ENCODE assay signal across 8 cellular contexts in genomic region chr2:46847185-46847710, GRCh38.
DNase-seq lines count a peak whose midpoint lies in the region; ATAC-seq, FAIRE-seq and TF ChIP-seq lines count a peak whose summit lies in the region.

No MANE protein-coding gene starts in this region.

- H4K20me1 ChIP-seq in endothelial cell of umbilical vein (replicated peaks; ENCODE audit: control insufficient read depth, extremely low read depth, insufficient read depth, low read length), result no peaks in the 10 kb centered on the region

- H2AFZ ChIP-seq in endothelial cell of umbilical vein (ENCODE audit: low read depth, low read length), result peak overlapping the region; percentile 46

- H3K27ac ChIP-seq in C4-2B, result peak overlapping the region; percentile 67
- H3K27ac ChIP-seq in endothelial cell of umbilical vein (ENCODE audit: insufficient read depth, low read depth, low read length), result peak overlapping the region; percentile 16
- H3K27ac ChIP-seq in muscle layer of duodenum (ENCODE audit: low read length), result peak overlapping the region; percentile 96

- CTCF ChIA-PET in endothelial cell of umbilical vein (lab: Charles Lee), result interaction anchor here (1.0 to 1.8 kb wide), 3 partner anchors 27 to 197 kb away, joined by 4 read pairs; no protein-coding TSS in a partner anchor

- H3K9me1 ChIP-seq in endothelial cell of umbilical vein (replicated peaks; ENCODE audit: control insufficient read depth, extremely low read depth, insufficient read depth, low read length), result no peaks in the 10 kb centered on the region

- peak; percentile 91 for FAIRE-seq in endothelial cell of umbilical vein (lab: Jason Lieb, UNC)

- H3K79me2 ChIP-seq in endothelial cell of umbilical vein (ENCODE audit: control insufficient read depth, insufficient read depth, low read length), result no peaks in the 10 kb centered on the region

- H3K9ac ChIP-seq in endothelial cell of umbilical vein (replicated peaks; ENCODE audit: extremely low read depth, insufficient read depth, low read length), result no peak overlapping the region

- BruUV-seq in endothelial cell of umbilical vein (replicated peaks; lab: Mats Ljungman, UMichigan), result no TSS peak

- dilution Hi-C loops in endothelial cell of umbilical vein (cut with MboI; ENCODE audit: extremely low pct_ligation_motif_present, low sequenced_read_pairs), result no loop called here

- H3K4me3 ChIP-seq in endothelial cell of umbilical vein (replicated peaks in 1 of 3; ENCODE audit: insufficient read depth in 1 of 3, low read depth in 1 of 3, low read length in 3 of 3) (no peak overlapping the region), muscle layer of duodenum (ENCODE audit: low read depth in 1 of 2, low read length in 2 of 2) (peak overlapping the region in 1 of 2 donors; percentile 37)

- TF ChIP-seq POLR2A in endothelial cell of umbilical vein (IDR thresholded peaks at IDR 0.05; ENCODE audit: low read depth, low read length) (no peak), GM18505 (IDR thresholded peaks at IDR 0.05; ENCODE audit: borderline replicate concordance, extremely low read depth, insufficient read depth, insufficient read length) (no peak)

- H3K36me3 ChIP-seq in endothelial cell of umbilical vein (ENCODE audit: control insufficient read depth in 2 of 2, extremely low read depth in 1 of 2, insufficient read depth in 2 of 2, low read length in 2 of 2) (no peaks in the 10 kb centered on the region), muscle layer of duodenum (ENCODE audit: control insufficient read depth in 1 of 2, insufficient read depth in 2 of 2, low read length in 2 of 2) (peaks cover 0 to 5% of the 10 kb centered on the region in 2 donors)

- TF ChIP-seq CTCF in C4-2B (conservative IDR thresholded peaks at IDR 0.05), result no peak
- TF ChIP-seq CTCF in endothelial cell of umbilical vein (IDR thresholded peaks at IDR 0.05; ENCODE audit: extremely low read depth in 1 of 2, insufficient read depth in 1 of 2, low read depth in 1 of 2, low read length in 2 of 2), result no peak

- H3K9me3 ChIP-seq in endothelial cell of umbilical vein (replicated peaks; ENCODE audit: control insufficient read depth, insufficient read depth, low read length), result no peaks in the 10 kb centered on the region
- no peaks in the 10 kb centered on the region for H3K9me3 ChIP-seq in muscle layer of duodenum (ENCODE audit: control insufficient read depth in 1 of 2, low read length in 2 of 2)

- ATAC-seq in GM18505 (IDR thresholded peaks at IDR 0.05; ENCODE audit: unreplicated experiment), result no peak

- POLR2A ChIA-PET in endothelial cell of umbilical vein (lab: Charles Lee), result no interaction called here

- H3K4me2 ChIP-seq in endothelial cell of umbilical vein (ENCODE audit: insufficient read depth, low read length), result no peak overlapping the region

- H3K27me3 ChIP-seq in endothelial cell of umbilical vein (ENCODE audit: control insufficient read depth in 2 of 2, insufficient read depth in 2 of 2, low read length in 2 of 2) (no peaks in the 10 kb centered on the region), muscle layer of duodenum (ENCODE audit: low read depth, low read length) (no peaks in the 10 kb centered on the region)

- intact Hi-C loops in endothelial cell of umbilical vein (cut with micrococcal nuclease), result loop anchor here (5.0 kb wide), 1 partner anchor 35 kb away; no protein-coding TSS in a partner anchor

- H3K4me1 ChIP-seq in endothelial cell of umbilical vein (ENCODE audit: control insufficient read depth, extremely low read depth, insufficient read depth, low read length) (peaks cover 46% of the 10 kb centered on the region), muscle layer of duodenum (ENCODE audit: control insufficient read depth in 1 of 2, insufficient read depth in 2 of 2, low read length in 2 of 2) (peaks cover 45 to 48% of the 10 kb centered on the region in 2 donors)

- DNase-seq in NCI-H446 (lab: John Stamatoyannopoulos, UW) (peak; percentile 56 to 92), endothelial cell of umbilical vein (ENCODE audit: low read depth, low spot score) (peak; percentile 96), iPS-NIHi7 (ENCODE audit: extremely low spot score) (no peak), GF-D8 (lab: John Stamatoyannopoulos, UW) (no peak), MV-4-11 (lab: John Stamatoyannopoulos, UW) (no peak)

TF ChIP-seq in endothelial cell of umbilical vein, 7 proteins besides CTCF, POLR2A, EP300 and RAD21:
- TF ChIP-seq JUN (IDR thresholded peaks at IDR 0.05; ENCODE audit: borderline replicate concordance, insufficient read depth, insufficient read length, low read depth), result no peak
- peak; percentile 57 for TF ChIP-seq POLR2AphosphoS5 (IDR thresholded peaks at IDR 0.05; ENCODE audit: insufficient read depth, low read depth, low read length)
- no peak for TF ChIP-seq MYC (IDR thresholded peaks at IDR 0.05; ENCODE audit: low read depth, low read length)

Comparison
In these comparisons a context has a peak if more than half of its experiments do, and no peak if none do; other contexts are left out.
1. H3K27ac ChIP-seq: peak in every context shown above with its lines; median percentile 96 in muscle layer of duodenum; 67 in C4-2B; 16 in endothelial cell of umbilical vein.
2. DNase-seq: peak in NCI-H446 (2 of 2) and endothelial cell of umbilical vein (single experiment); none in iPS-NIHi7 (single experiment), GF-D8 (single experiment) and MV-4-11 (single experiment).